In the genomic region with DNA sequence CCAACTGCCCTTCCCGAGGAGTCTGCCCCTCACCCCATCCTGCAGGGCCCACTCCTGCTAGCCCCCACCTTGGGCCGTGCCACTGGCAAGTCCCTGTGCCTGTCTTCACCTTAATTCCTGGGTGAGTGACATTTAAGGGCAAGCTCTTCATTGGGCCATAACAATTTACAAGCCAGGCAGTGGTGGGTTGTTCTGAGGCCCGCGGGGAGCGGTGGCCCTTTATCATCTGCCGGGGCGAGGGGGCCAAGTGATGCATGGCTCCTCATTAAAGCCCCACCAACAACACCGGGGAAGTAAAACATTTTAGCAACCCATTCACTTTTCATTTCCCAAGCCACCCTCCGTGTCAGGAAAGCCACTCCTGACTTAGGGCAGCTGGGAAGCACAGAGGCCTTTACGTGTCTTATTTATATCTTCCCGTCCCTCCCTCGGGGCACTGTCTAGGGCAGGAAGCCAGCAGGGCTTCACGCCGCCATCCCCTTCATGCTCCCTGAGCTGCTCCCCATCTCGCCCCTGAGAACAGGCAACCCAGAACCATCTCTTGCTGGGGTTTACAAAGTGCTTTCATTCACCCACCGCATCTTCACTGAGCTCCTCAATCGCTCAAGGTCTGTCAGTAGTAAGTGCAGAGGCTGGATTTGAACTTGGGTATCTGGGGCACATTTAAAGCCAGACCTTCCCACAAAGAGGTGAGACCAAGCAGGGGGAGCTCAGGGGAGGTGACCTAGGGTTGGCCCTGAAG, we compare ENCODE assay signal across 19 cellular contexts. TPM values are rescaled to one million over a fixed set of nuclear protein-coding genes. Genes with fewer than 3 reads are reported as not detected.
DNase-seq lines count a peak whose midpoint lies in the region; ATAC-seq and TF ChIP-seq lines count a peak whose summit lies in the region.
"Had no signal": no experiment of that assay in that cellular context is flagged by ENCODE, and none has a peak within 500 bp of the region (broad histone marks: within the 10 kb centered on the region; RNA-seq: fewer than 3 reads in every experiment).

No MANE protein-coding gene starts in this region.

- no peaks in the 10 kb centered on the region for H3K27me3 Mint-ChIP-seq in activated T-cell treated with anti-CD3 and anti-CD28 coated beads, Interleukin-2, amount 50 U/mL, for 24 hours
- H3K27me3 Mint-ChIP-seq in brain = peaks cover 2% of the 10 kb centered on the region
- no peaks in the 10 kb centered on the region for H3K27me3 Mint-ChIP-seq in stimulated activated memory B cell treated with anti-CD40 and anti-IgM and Interleukin-4, amounts not matched to agents 10 μg/mL and 1 μg/mL and 100 μg/mL, for 72 hours

- no peak for TF ChIP-seq CTCF in brain (conservative IDR thresholded peaks at IDR 0.05)

- H3K36me3 Mint-ChIP-seq in activated T-cell treated with anti-CD3 and anti-CD28 coated beads, Interleukin-2, amount 50 U/mL, for 24 hours (ENCODE audit: low read depth) = no peaks in the 10 kb centered on the region
- no peaks in the 10 kb centered on the region for H3K36me3 Mint-ChIP-seq in brain
- H3K36me3 Mint-ChIP-seq in stimulated activated memory B cell treated with anti-CD40 and anti-IgM and Interleukin-4, amounts not matched to agents 10 μg/mL and 1 μg/mL and 100 μg/mL, for 72 hours = peaks cover 17% of the 10 kb centered on the region
- H3K36me3 Mint-ChIP-seq: CD14-positive monocyte had no signal

- no peaks in the 10 kb centered on the region for H3K9me3 Mint-ChIP-seq in activated T-cell treated with anti-CD3 and anti-CD28 coated beads, Interleukin-2, amount 50 U/mL, for 24 hours
- H3K9me3 Mint-ChIP-seq in brain = peaks cover 0 to 2% (median 0%) of the 10 kb centered on the region in 5 experiments
- H3K9me3 Mint-ChIP-seq in stimulated activated memory B cell treated with anti-CD40 and anti-IgM and Interleukin-4, amounts not matched to agents 10 μg/mL and 1 μg/mL and 100 μg/mL, for 72 hours = no peaks in the 10 kb centered on the region

- H3K27ac Mint-ChIP-seq in activated T-cell treated with anti-CD3 and anti-CD28 coated beads, Interleukin-2, amount 50 U/mL, for 24 hours = peak overlapping the region; percentile 51
- peak overlapping the region in 4 of 5 experiments; percentile 52 to 90 (median 70) for H3K27ac Mint-ChIP-seq in brain
- H3K27ac Mint-ChIP-seq in stimulated activated memory B cell treated with anti-CD40 and anti-IgM and Interleukin-4, amounts not matched to agents 10 μg/mL and 1 μg/mL and 100 μg/mL, for 72 hours = peak overlapping the region; percentile 92
- H3K27ac Mint-ChIP-seq: CD14-positive monocyte had no signal

- ATAC-seq in HG02610 (IDR thresholded peaks at IDR 0.05; ENCODE audit: unreplicated experiment) = peak; percentile 4
- ATAC-seq in stimulated activated memory B cell treated with anti-CD40 and anti-IgM and Interleukin-4, amounts not matched to agents 10 μg/mL and 1 μg/mL and 100 μg/mL, for 72 hours = peak; percentile 59
- no peak for ATAC-seq in HG03342 (IDR thresholded peaks at IDR 0.05; ENCODE audit: unreplicated experiment)
- ATAC-seq: left cardiac atrium, mucosa of descending colon, right cardiac atrium had no signal

- no peak overlapping the region for H3K4me3 Mint-ChIP-seq in activated T-cell treated with anti-CD3 and anti-CD28 coated beads, Interleukin-2, amount 50 U/mL, for 24 hours
- H3K4me3 Mint-ChIP-seq in brain = peak overlapping the region in 1 of 5 experiments; percentile 17
- H3K4me3 Mint-ChIP-seq in stimulated activated memory B cell treated with anti-CD40 and anti-IgM and Interleukin-4, amounts not matched to agents 10 μg/mL and 1 μg/mL and 100 μg/mL, for 72 hours = peak overlapping the region; percentile 70

- no peak for DNase-seq in activated T-cell treated with anti-CD3 and anti-CD28 coated beads, Interleukin-2, amount 50 U/mL, for 24 hours
- DNase-seq in activated T-cell treated with anti-CD3 and anti-CD28 coated beads, Interleukin-2, amount 50 U/mL, for 1 hour = no peak
- DNase-seq in medulla oblongata (ENCODE audit: extremely low spot score) = no peak
- DNase-seq in stimulated activated CD4-positive, alpha-beta T cell treated with anti-CD3 and anti-CD28 coated beads, Interleukin-4, amount 100 ng/mL, for 4 hours = no peak
- DNase-seq: activated effector memory CD4-positive, alpha-beta T cell treated with anti-CD3 and anti-CD28 coated beads, Interleukin-2, amount 50 U/mL, for 16 hours; anterior cingulate cortex; DMS53; left cardiac atrium; mucosa of descending colon; NCI-H1105 treated with DMSO at 0.1 percent for 48 hours; NCI-H2171; right cardiac atrium; T-helper 2 cell; uterus had no signal

- H3K4me1 Mint-ChIP-seq in activated T-cell treated with anti-CD3 and anti-CD28 coated beads, Interleukin-2, amount 50 U/mL, for 24 hours (ENCODE audit: low read depth) = peaks cover 59% of the 10 kb centered on the region
- peaks cover 99% of the 10 kb centered on the region for H3K4me1 Mint-ChIP-seq in brain
- peaks cover 99% of the 10 kb centered on the region for H3K4me1 Mint-ChIP-seq in stimulated activated memory B cell treated with anti-CD40 and anti-IgM and Interleukin-4, amounts not matched to agents 10 μg/mL and 1 μg/mL and 100 μg/mL, for 72 hours

RNA-seq across cellular contexts. Expression of gene CCDC167, which starts 55.5 kb away (rescaled TPM):
- polyA plus RNA-seq in brain (ENCODE audit: insufficient read depth, low read depth, low replicate concordance) = 233 TPM
